Comparison of ENCODE assay signal across 8 cellular contexts in genomic region chr10:112951349-112952281, GRCh38. TPM values are rescaled to one million over a fixed set of nuclear protein-coding genes. Genes with fewer than 3 reads are reported as not detected.
DNase-seq lines count a peak whose midpoint lies in the region; ATAC-seq lines count a peak whose summit lies in the region.

No MANE protein-coding gene starts in this region.

- WGBS in mesendoderm (ENCODE audit: extremely low coverage, insufficient coverage, low lambda C conversion rate) = no CpG with 5 or more reads among the region's 68 CpGs

- peaks cover 21% of the 10 kb centered on the region for H3K4me1 ChIP-seq in effector memory CD4-positive, alpha-beta T cell (ENCODE audit: control insufficient read depth, insufficient read depth, low read length, poor library complexity, severe bottlenecking)
- H3K4me1 ChIP-seq in mesendoderm (ENCODE audit: control insufficient read depth, low read depth, low read length) = peaks cover 18% of the 10 kb centered on the region

- peak overlapping the region; percentile 18 for H3K27ac ChIP-seq in effector memory CD4-positive, alpha-beta T cell (ENCODE audit: insufficient read depth, low read length, poor library complexity, severe bottlenecking)
- peak overlapping the region; percentile 97 for H3K27ac ChIP-seq in mesendoderm (ENCODE audit: low read depth, low read length)

- H2BK5ac ChIP-seq in mesendoderm (ENCODE audit: low read length) = peak overlapping the region; percentile 97

- peak; percentile 70 for DNase-seq in DMS53 (lab: John Stamatoyannopoulos, UW)
- DNase-seq in M059J (ENCODE audit: low read depth) = peak; percentile 75
- peak; percentile 16 for DNase-seq in activated CD4-positive, alpha-beta T cell treated with anti-CD3 and anti-CD28 coated beads, Interleukin-2, amount 50 U/mL, for 1 hour
- DNase-seq in effector memory CD4-positive, alpha-beta T cell = peak; percentile 19 to 23 (median 22)
- peak; percentile 97 for DNase-seq in mesendoderm
- DNase-seq in stimulated activated naive CD4-positive, alpha-beta T cell treated with Interleukin-2 at 50 U/mL for 16 hours (lab: John Stamatoyannopoulos, UW) = peak; percentile 28
- no peak for DNase-seq in cerebellar nuclear complex (lab: John Stamatoyannopoulos, UW)

- H3K4ac ChIP-seq in mesendoderm (ENCODE audit: low read depth, low read length) = peak overlapping the region; percentile 97

- H3K79me2 ChIP-seq in mesendoderm (ENCODE audit: control insufficient read depth, insufficient read depth, low read length) = peaks cover 25% of the 10 kb centered on the region

- H3K18ac ChIP-seq in mesendoderm (ENCODE audit: low read length) = peak overlapping the region; percentile 99

- peak overlapping the region; percentile 97 for H2BK120ac ChIP-seq in mesendoderm (ENCODE audit: low read depth, low read length)

- no peak overlapping the region for H3K23ac ChIP-seq in mesendoderm (ENCODE audit: low read length)

- H3K9me3 ChIP-seq in effector memory CD4-positive, alpha-beta T cell (ENCODE audit: control insufficient read depth, low read length) = no peaks in the 10 kb centered on the region

- H4K5ac ChIP-seq in mesendoderm (ENCODE audit: low read length) = no peak overlapping the region

- H4K8ac ChIP-seq in mesendoderm (ENCODE audit: low read depth, low read length) = peak overlapping the region; percentile 84

- H3K56ac ChIP-seq in mesendoderm (ENCODE audit: low read length) = peak overlapping the region; percentile 93

- peak overlapping the region; percentile 64 for H3K4me3 ChIP-seq in effector memory CD4-positive, alpha-beta T cell (ENCODE audit: insufficient read depth, low read depth, low read length, poor library complexity, severe bottlenecking)
- peak overlapping the region; percentile 86 for H3K4me3 ChIP-seq in mesendoderm (ENCODE audit: low read length)

- H2AK5ac ChIP-seq in mesendoderm (ENCODE audit: low read length) = no peak overlapping the region

- peaks cover 2% of the 10 kb centered on the region for H3K79me1 ChIP-seq in mesendoderm (ENCODE audit: low read length)

- no peaks in the 10 kb centered on the region for H3K27me3 ChIP-seq in effector memory CD4-positive, alpha-beta T cell (replicated peaks; ENCODE audit: control insufficient read depth, insufficient read depth, low read length, poor library complexity, severe bottlenecking)
- no peaks in the 10 kb centered on the region for H3K27me3 ChIP-seq in mesendoderm (ENCODE audit: insufficient read depth, low read length, poor library complexity)

- H3K9ac ChIP-seq in mesendoderm (ENCODE audit: low read length) = peak overlapping the region; percentile 88

- no peak for ATAC-seq in HG03196 (IDR thresholded peaks at IDR 0.05; ENCODE audit: unreplicated experiment)

- H3K4me2 ChIP-seq in mesendoderm (ENCODE audit: low read length) = peak overlapping the region; percentile 71

- H3K36me3 ChIP-seq in effector memory CD4-positive, alpha-beta T cell (ENCODE audit: control insufficient read depth, insufficient read depth, low read length) = no peaks in the 10 kb centered on the region
- H3K36me3 ChIP-seq in mesendoderm (ENCODE audit: control insufficient read depth, insufficient read depth, low read length) = no peaks in the 10 kb centered on the region

- H2BK15ac ChIP-seq in mesendoderm (replicated peaks; ENCODE audit: low read depth) = no peak overlapping the region

RNA-seq across cellular contexts. Expression of gene TCF7L2, which starts 1.6 kb away (rescaled TPM):
- total RNA-seq in M059J (2014; rRNA removed; shearing (Covaris generic)) = 0.34 and 2.6 TPM in 2 replicates
- polyA plus RNA-seq in mesendoderm (2013, experiment 1 of 2) = 43.5 TPM
- 47.0 TPM for polyA plus RNA-seq in mesendoderm (2013, experiment 2 of 2)

Comparison
In these comparisons a context has a peak if more than half of its experiments do, and no peak if none do; other contexts are left out.
1. DNase-seq: peak in DMS53 (single experiment), M059J (single experiment), activated CD4-positive, alpha-beta T cell treated with anti-CD3 and anti-CD28 coated beads, Interleukin-2, amount 50 U/mL, for 1 hour (single experiment), effector memory CD4-positive, alpha-beta T cell (3 of 3), mesendoderm (single experiment) and stimulated activated naive CD4-positive, alpha-beta T cell treated with Interleukin-2 at 50 U/mL for 16 hours (single experiment); none in cerebellar nuclear complex (0 of 2).